In the genomic region with DNA sequence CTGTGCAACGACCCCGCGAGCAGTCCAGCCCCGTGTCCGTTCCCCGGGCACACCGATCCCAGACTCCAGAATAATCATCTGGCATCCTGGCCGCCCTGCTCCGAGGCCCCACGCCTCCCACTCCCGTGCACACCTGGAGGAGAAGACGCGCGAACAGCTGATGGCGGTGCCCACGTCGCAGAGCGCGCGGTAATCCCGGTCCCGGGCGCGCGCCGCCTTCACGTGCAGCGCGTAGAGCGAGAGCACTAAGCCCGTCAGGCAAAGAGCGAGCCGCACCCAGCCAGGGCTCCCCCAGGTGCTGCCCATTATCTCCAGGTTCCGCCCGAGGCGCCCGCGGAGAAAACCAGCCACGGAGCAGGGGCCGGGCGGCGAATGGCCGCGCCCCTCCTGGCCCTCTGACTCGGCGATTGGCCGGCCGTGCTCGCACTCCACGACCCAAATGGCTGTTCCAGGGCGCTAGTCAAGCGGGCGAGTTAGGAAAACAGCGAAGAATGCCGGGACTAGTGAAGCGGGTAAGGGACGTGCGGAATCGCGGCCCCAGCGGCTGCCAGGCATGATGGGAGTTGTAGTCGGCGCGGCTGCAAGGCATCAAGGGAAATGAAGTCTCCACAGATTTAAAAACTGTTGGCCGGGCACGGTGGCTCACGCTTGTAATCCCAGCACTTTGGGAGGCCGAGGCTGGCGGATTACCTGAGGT, we compare ENCODE assay signal across 8 cellular contexts. TPM values are rescaled to one million over a fixed set of nuclear protein-coding genes. Genes with fewer than 3 reads are reported as not detected.
DNase-seq lines count a peak whose midpoint lies in the region; ATAC-seq and TF ChIP-seq lines count a peak whose summit lies in the region.

Gene VKORC1 (minus strand): TSS at position 374 of the 697 bp plus-strand sequence. CDS start 68 bp downstream, at position 306.

- TF ChIP-seq CTCF in GM12865 (IDR thresholded peaks at IDR 0.05; ENCODE audit: insufficient read depth, low read depth, low read length, missing control alignments) (no peak), cardiac muscle cell (IDR thresholded peaks at IDR 0.05; ENCODE audit: low read depth, low read length) (no peak), type B pancreatic cell (conservative IDR thresholded peaks at IDR 0.05) (no peak)

- H3K27ac ChIP-seq in cardiac muscle cell = peak within 1 kb of the TSS; percentile 61

- H3K4me1 ChIP-seq in adipocyte (ENCODE audit: control insufficient read depth, insufficient read depth, low read length) (peaks cover 26% of the 10 kb centered on the region), cardiac muscle cell (ENCODE audit: low read depth) (peaks cover 4% of the 10 kb centered on the region)

- H3K27ac Mint-ChIP-seq in type B pancreatic cell = peak within 1 kb of the TSS; percentile 92

- H3K27me3 Mint-ChIP-seq in type B pancreatic cell = no peaks in the 10 kb centered on the region

- H3K27me3 ChIP-seq in adipocyte (replicated peaks; ENCODE audit: control insufficient read depth, insufficient read depth, low read length) = no peaks in the 10 kb centered on the region
- H3K27me3 ChIP-seq in cardiac muscle cell = no peaks in the 10 kb centered on the region

- peak within 1 kb of the TSS; percentile 92 for H3K9ac ChIP-seq in adipocyte (ENCODE audit: low read length)

- peak; percentile 90 for ATAC-seq in HG02678 (IDR thresholded peaks at IDR 0.05; ENCODE audit: unreplicated experiment)

- H3K4me3 Mint-ChIP-seq in type B pancreatic cell = peak within 1 kb of the TSS; percentile 95

- H3K36me3 ChIP-seq in adipocyte (ENCODE audit: control insufficient read depth, insufficient read depth, low read length, severe bottlenecking) (peaks cover 10% of the 10 kb centered on the region), cardiac muscle cell (no peaks in the 10 kb centered on the region)

- H3K4me3 ChIP-seq in GM12865 (ENCODE audit: low read depth, low read length) (peak within 1 kb of the TSS; percentile 100), adipocyte (ENCODE audit: low read length) (peak within 1 kb of the TSS; percentile 88), cardiac muscle cell (peak within 1 kb of the TSS; percentile 58)

- no peaks in the 10 kb centered on the region for H3K36me3 Mint-ChIP-seq in type B pancreatic cell

- DNase-seq in GM12865 (ENCODE audit: low read depth) = peak; percentile 97
- peak; percentile 90 to 98 (median 94) for DNase-seq in NCI-H1417 (lab: John Stamatoyannopoulos, UW)
- DNase-seq in T follicular helper cell (ENCODE audit: low read depth) = peak; percentile 77
- peak; percentile 98 for DNase-seq in adipocyte (ENCODE audit: low read depth)
- peak; percentile 97 to 98 for DNase-seq in cardiac muscle cell (ENCODE audit: low read depth in 1 of 2, low spot score in 1 of 2)
- peak; percentile 96 for DNase-seq in pons (ENCODE audit: low spot score)
- peak; percentile 95 for DNase-seq in type B pancreatic cell (ENCODE audit: extremely low spot score, unreplicated experiment)

- H3K9me3 ChIP-seq in adipocyte (ENCODE audit: control insufficient read depth, low read length) = no peaks in the 10 kb centered on the region
- no peaks in the 10 kb centered on the region for H3K9me3 ChIP-seq in cardiac muscle cell (ENCODE audit: low read depth)

- peaks cover 5% of the 10 kb centered on the region for H3K9me3 Mint-ChIP-seq in type B pancreatic cell

- peaks cover 11% of the 10 kb centered on the region for H3K4me1 Mint-ChIP-seq in type B pancreatic cell (ENCODE audit: unreplicated experiment)

RNA-seq across cellular contexts. Expression of gene VKORC1, which starts in this region (rescaled TPM):
- total RNA-seq in cardiac muscle cell (146 and 148 TPM in 2 replicates), type B pancreatic cell (ENCODE audit: low replicate concordance) (70.1 and 78.9 TPM in 2 replicates)
- polyA plus RNA-seq in cardiac muscle cell = 161 and 188 TPM in 2 replicates

Comparison
In these comparisons a context has a peak if more than half of its experiments do, and no peak if none do; other contexts are left out.
1. Peak in every context shown above with its lines: DNase-seq, ATAC-seq, H3K4me3 ChIP-seq and H3K27ac ChIP-seq.